ENCODE assay signal across 8 cellular contexts in genomic region chr22:19174106-19175025, GRCh38. TPM values are rescaled to one million over a fixed set of nuclear protein-coding genes. Genes with fewer than 3 reads are reported as not detected.
DNase-seq lines count a peak whose midpoint lies in the region; ATAC-seq, FAIRE-seq and TF ChIP-seq lines count a peak whose summit lies in the region.

No MANE protein-coding gene starts in this region.

- H4K20me1 ChIP-seq in BLaER1 (peaks cover 59% of the 10 kb centered on the region), astrocyte (ENCODE audit: insufficient read depth, low read length) (peaks cover 54% of the 10 kb centered on the region)

- DNase-seq in HS-5 (ENCODE audit: low read depth) (peak; percentile 79), astrocyte (ENCODE audit: low read depth) (peak; percentile 54), right lobe of liver (peak; percentile 66 to 89 (median 85)), erythroblast (lab: John Stamatoyannopoulos, UW) (no peak)

- no peaks in the 10 kb centered on the region for H3K9me3 ChIP-seq in BLaER1
- no peaks in the 10 kb centered on the region for H3K9me3 ChIP-seq in astrocyte (ENCODE audit: insufficient read depth, low read depth, low read length)
- H3K9me3 ChIP-seq in right lobe of liver = no peaks in the 10 kb centered on the region

- peaks cover 16% of the 10 kb centered on the region for H3K36me3 ChIP-seq in BLaER1
- no peaks in the 10 kb centered on the region for H3K36me3 ChIP-seq in astrocyte (ENCODE audit: insufficient read depth, low read length)
- H3K36me3 ChIP-seq in right lobe of liver = no peaks in the 10 kb centered on the region

- peaks cover 74% of the 10 kb centered on the region for H3K4me1 ChIP-seq in BLaER1
- peaks cover 55% of the 10 kb centered on the region for H3K4me1 ChIP-seq in astrocyte (ENCODE audit: insufficient read depth, low read length)
- peaks cover 0 to 66% (median 28%) of the 10 kb centered on the region in 4 donors for H3K4me1 ChIP-seq in right lobe of liver

- ATAC-seq in right lobe of liver (peak; percentile 0 to 18 (median 14)), GM21529 (IDR thresholded peaks at IDR 0.05; ENCODE audit: unreplicated experiment) (no peak), GM18519 (IDR thresholded peaks at IDR 0.05; ENCODE audit: low FRiP score, unreplicated experiment) (no peak), GM21367 (IDR thresholded peaks at IDR 0.05; ENCODE audit: unreplicated experiment) (no peak)

- H3K9ac ChIP-seq in BLaER1 (peak overlapping the region; percentile 98), astrocyte (ENCODE audit: low read length) (peak overlapping the region; percentile 28)

- H2AFZ ChIP-seq in astrocyte (ENCODE audit: low read depth, low read length) = no peak overlapping the region

- H3K27ac ChIP-seq in BLaER1 (peak overlapping the region; percentile 97), astrocyte (ENCODE audit: low read depth, low read length) (peak overlapping the region; percentile 29), right lobe of liver (peak overlapping the region in 2 of 3 donors; percentile 54 to 73)

- H3K4me3 ChIP-seq in BLaER1 (peak overlapping the region; percentile 96), astrocyte (ENCODE audit: insufficient read depth, low read depth, low read length) (no peak overlapping the region), right lobe of liver (no peak overlapping the region)

- TF ChIP-seq POLR2A in right lobe of liver (IDR thresholded peaks at IDR 0.05) (peak; percentile 37), erythroblast (IDR thresholded peaks at IDR 0.05; ENCODE audit: low read length) (no peak)

- no peak for FAIRE-seq in astrocyte (lab: Jason Lieb, UNC)

- intact Hi-C loops in right lobe of liver (cut with DNase I) = loop anchor here in 1 of 2 donors (5.0 kb wide), 1 partner anchor 113 kb away; no protein-coding TSS in a partner anchor

- H3K27me3 ChIP-seq in BLaER1 (peaks cover 20% of the 10 kb centered on the region), astrocyte (ENCODE audit: insufficient read depth, low read length) (peaks cover 4% of the 10 kb centered on the region), right lobe of liver (no peaks in the 10 kb centered on the region)

- WGBS in right lobe of liver (ENCODE audit: insufficient coverage, low coverage, low lambda C conversion rate, missing lambda C conversion rate) = 11% methylated on average over 3 of the region's 14 CpGs

- TF ChIP-seq CTCF in astrocyte (IDR thresholded peaks at IDR 0.05; ENCODE audit: insufficient read depth, low read depth, low read length) (no peak), right lobe of liver (IDR thresholded peaks at IDR 0.05) (no peak)

- peaks cover 73% of the 10 kb centered on the region for H3K79me2 ChIP-seq in astrocyte (ENCODE audit: insufficient read depth, low read length)

- no peak overlapping the region for H3K4me3 Mint-ChIP-seq in astrocyte (ENCODE audit: unreplicated experiment)

- H3K4me2 ChIP-seq in BLaER1 = peak overlapping the region; percentile 99
- H3K4me2 ChIP-seq in astrocyte (ENCODE audit: low read length) = peak overlapping the region; percentile 99

- H3K9me3 Mint-ChIP-seq in astrocyte (ENCODE audit: unreplicated experiment) = no peaks in the 10 kb centered on the region

- peaks cover 25% of the 10 kb centered on the region for H3K4me1 Mint-ChIP-seq in astrocyte (ENCODE audit: low read depth, unreplicated experiment)

- H3K27me3 Mint-ChIP-seq in astrocyte (ENCODE audit: low read depth, unreplicated experiment) = peaks cover 4% of the 10 kb centered on the region

- H3K27ac Mint-ChIP-seq in astrocyte (ENCODE audit: unreplicated experiment) = peak overlapping the region; percentile 53

- H3K36me3 Mint-ChIP-seq in astrocyte (ENCODE audit: low read depth, unreplicated experiment) = peaks cover 8% of the 10 kb centered on the region

RNA-seq across cellular contexts. Expression of gene SLC25A1, which starts 4.2 kb away (rescaled TPM):
- 84.5 and 97.9 TPM in 2 replicates for total RNA-seq in astrocyte
- total RNA-seq in right lobe of liver = 100 to 1,000 TPM in 4 of 6 experiments, 10 to 100 TPM in 2; 80.2 to 128 (median 114) TPM

RNA-seq across cellular contexts. Expression of gene GSC2, which starts 24.3 kb away (rescaled TPM):
- total RNA-seq in astrocyte = not detected in 2 replicates
- not detected for total RNA-seq in right lobe of liver

RNA-seq across cellular contexts. Expression of gene ESS2, which starts 29.9 kb away (rescaled TPM):
- total RNA-seq in astrocyte = 16.0 and 16.1 TPM in 2 replicates
- 1 to 10 TPM; 4.8 to 9.2 (median 5.4) TPM for total RNA-seq in right lobe of liver

RNA-seq across cellular contexts. Expression of gene TSSK2, which starts 43.3 kb away (rescaled TPM):
- total RNA-seq in astrocyte (not detected in 2 replicates), right lobe of liver (not detected)

RNA-seq across cellular contexts. Expression of gene DGCR2, which starts 52.2 kb away (rescaled TPM):
- total RNA-seq in astrocyte (48.4 and 49.4 TPM in 2 replicates), right lobe of liver (10 to 100 TPM; 19.8 to 31.7 (median 24.7) TPM)

Comparison
In these comparisons a context has a peak if more than half of its experiments do, and no peak if none do; other contexts are left out.
1. H3K27ac ChIP-seq: peak in every context shown above with its lines; median percentile 97 in BLaER1; 64 in right lobe of liver; 29 in astrocyte.
2. DNase-seq: peak in HS-5 (single experiment), astrocyte (single experiment) and right lobe of liver (3 of 3); none in erythroblast (0 of 2).
3. ATAC-seq: peak in right lobe of liver (4 of 4); none in GM21529 (single experiment), GM18519 (single experiment) and GM21367 (single experiment).